In the genomic region with DNA sequence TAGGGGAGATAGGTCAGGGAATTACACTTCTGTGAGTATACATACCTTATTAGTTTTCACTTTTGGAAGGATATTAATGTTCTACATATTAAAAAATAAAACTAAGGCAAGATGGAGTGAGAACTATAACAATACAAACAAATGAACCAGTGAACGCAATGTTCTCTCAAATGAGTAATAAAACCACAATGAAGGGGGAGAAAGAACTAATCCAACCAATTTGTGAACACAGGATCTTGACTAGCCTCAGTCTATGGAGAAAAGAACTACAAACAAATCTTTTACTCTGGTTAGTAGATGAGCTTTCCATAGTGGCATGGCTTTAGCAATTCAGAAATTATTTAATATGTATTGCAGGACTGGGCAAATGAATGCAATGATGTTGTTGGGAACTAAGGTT, we compare ENCODE assay signal across 19 cellular contexts. TPM values are rescaled to one million over a fixed set of nuclear protein-coding genes. Genes with fewer than 3 reads are reported as not detected.
DNase-seq lines count a peak whose midpoint lies in the region; TF ChIP-seq lines count a peak whose summit lies in the region.
"Had no signal": no experiment of that assay in that cellular context is flagged by ENCODE, and none has a peak within 500 bp of the region (broad histone marks: within the 10 kb centered on the region; RNA-seq: fewer than 3 reads in every experiment).

No MANE protein-coding gene starts in this region.

- no peak overlapping the region for H3K4me3 ChIP-seq in SU-DHL-6 (ENCODE audit: insufficient read depth, low read length, poor library complexity, severe bottlenecking)
- H3K4me3 ChIP-seq in fibroblast of mammary gland (ENCODE audit: control insufficient read depth, low read depth, low read length): no peak overlapping the region
- H3K4me3 ChIP-seq in skeletal muscle satellite cell (ENCODE audit: low read length): no peak overlapping the region
- H3K4me3 ChIP-seq: PC-9 had no signal

- peaks cover 10% of the 10 kb centered on the region for H3K4me1 ChIP-seq in skeletal muscle satellite cell (ENCODE audit: control insufficient read depth, insufficient read depth, low read length)

- no peaks in the 10 kb centered on the region for H3K9me3 ChIP-seq in SU-DHL-6 (ENCODE audit: insufficient read depth, low read length)
- H3K9me3 ChIP-seq in skeletal muscle satellite cell (replicated peaks; ENCODE audit: low read length): no peaks in the 10 kb centered on the region
- H3K9me3 ChIP-seq: SK-N-SH had no signal

- H3K79me2 ChIP-seq in SU-DHL-6 (ENCODE audit: insufficient read depth, low read length): peaks cover 8% of the 10 kb centered on the region; the same call in 1 of the 2 replicates

- H3K9ac ChIP-seq in SU-DHL-6 (ENCODE audit: low read length) (no peak overlapping the region), skeletal muscle satellite cell (ENCODE audit: low read depth, low read length) (no peak overlapping the region)
- H3K9ac ChIP-seq: SK-N-SH had no signal

- H3K9me2 ChIP-seq in SU-DHL-6 (replicated peaks; ENCODE audit: insufficient read depth, low read length): no peaks in the 10 kb centered on the region
- H3K9me2 ChIP-seq: SK-N-SH had no signal

- H4K20me1 ChIP-seq in SU-DHL-6 (ENCODE audit: low read depth, low read length): no peaks in the 10 kb centered on the region

- no peak overlapping the region for H2AFZ ChIP-seq in SU-DHL-6 (ENCODE audit: low read depth, low read length, severe bottlenecking)
- H2AFZ ChIP-seq: PC-9 had no signal

- H3K27me3 ChIP-seq in SU-DHL-6 (ENCODE audit: low read length) (no peaks in the 10 kb centered on the region), skeletal muscle satellite cell (ENCODE audit: control insufficient read depth, insufficient read depth, low read length) (no peaks in the 10 kb centered on the region)

- H3K36me3 ChIP-seq in SU-DHL-6 (ENCODE audit: low read length) (no peaks in the 10 kb centered on the region), skeletal muscle satellite cell (ENCODE audit: insufficient read depth, low read length) (no peaks in the 10 kb centered on the region)

- TF ChIP-seq CTCF in SU-DHL-6 (IDR thresholded peaks at IDR 0.05; ENCODE audit: insufficient read depth, low read length, poor library complexity, severe bottlenecking): no peak
- no peak for TF ChIP-seq CTCF in fibroblast of mammary gland (conservative IDR thresholded peaks at IDR 0.05; ENCODE audit: control insufficient read depth, insufficient read depth, low read depth, low read length)

- no peak overlapping the region for H3K27ac ChIP-seq in SU-DHL-6 (ENCODE audit: low read depth, low read length)
- H3K27ac ChIP-seq: PC-9 had no signal

- H3F3A ChIP-seq in SU-DHL-6 (ENCODE audit: insufficient read depth): peaks cover 3% of the 10 kb centered on the region; the same call in 1 of the 2 replicates

- DNase-seq in LHCN-M2 (ENCODE audit: low read depth) (peak; percentile 78), fibroblast of mammary gland (ENCODE audit: low read depth) (peak; percentile 57), activated T-cell treated with anti-CD3 and anti-CD28 coated beads for 4 hours (no peak), anterior cingulate cortex (lab: John Stamatoyannopoulos, UW) (no peak), SIG-M5 (lab: John Stamatoyannopoulos, UW) (no peak)
- DNase-seq: CD4-positive, CD25-positive, alpha-beta regulatory T cell; DMS79; KBM-7; MV-4-11; NCI-H1105 treated with DMSO at 0.1 percent for 48 hours; NCI-H2029 treated with DMSO at 0.1 percent for 48 hours; NCI-H345; NCI-H524; PC-9; RPMI8226; SHP77 treated with DMSO at 0.1 percent for 48 hours; SK-N-SH had no signal

- peak overlapping the region; percentile 3 for H3K4me2 ChIP-seq in SU-DHL-6 (ENCODE audit: low read depth, low read length, poor library complexity, severe bottlenecking)
- H3K4me2 ChIP-seq in skeletal muscle satellite cell (ENCODE audit: low read length): peak overlapping the region; percentile 41
- H3K4me2 ChIP-seq: PC-9, SK-N-SH had no signal

RNA-seq across cellular contexts. Expression of gene ATOSA, which starts 26.9 kb away (rescaled TPM):
- 8.7 and 11.1 TPM in 2 replicates for total RNA-seq in LHCN-M2 (2014; rRNA removed)
- polyA plus RNA-seq in LHCN-M2 (2012): 6.0 TPM
- total RNA-seq in skeletal muscle satellite cell (2012; rRNA removed): 15.5 and 18.0 TPM in 2 replicates

Comparison
In these comparisons a context has a peak if more than half of its experiments do, and no peak if none do; other contexts are left out.
1. DNase-seq: peak in LHCN-M2 (single experiment) and fibroblast of mammary gland (single experiment); none in activated T-cell treated with anti-CD3 and anti-CD28 coated beads for 4 hours (single experiment), anterior cingulate cortex (0 of 58) and SIG-M5 (single experiment).